8 cellular contexts compared by ENCODE assay signal in the genomic region with DNA sequence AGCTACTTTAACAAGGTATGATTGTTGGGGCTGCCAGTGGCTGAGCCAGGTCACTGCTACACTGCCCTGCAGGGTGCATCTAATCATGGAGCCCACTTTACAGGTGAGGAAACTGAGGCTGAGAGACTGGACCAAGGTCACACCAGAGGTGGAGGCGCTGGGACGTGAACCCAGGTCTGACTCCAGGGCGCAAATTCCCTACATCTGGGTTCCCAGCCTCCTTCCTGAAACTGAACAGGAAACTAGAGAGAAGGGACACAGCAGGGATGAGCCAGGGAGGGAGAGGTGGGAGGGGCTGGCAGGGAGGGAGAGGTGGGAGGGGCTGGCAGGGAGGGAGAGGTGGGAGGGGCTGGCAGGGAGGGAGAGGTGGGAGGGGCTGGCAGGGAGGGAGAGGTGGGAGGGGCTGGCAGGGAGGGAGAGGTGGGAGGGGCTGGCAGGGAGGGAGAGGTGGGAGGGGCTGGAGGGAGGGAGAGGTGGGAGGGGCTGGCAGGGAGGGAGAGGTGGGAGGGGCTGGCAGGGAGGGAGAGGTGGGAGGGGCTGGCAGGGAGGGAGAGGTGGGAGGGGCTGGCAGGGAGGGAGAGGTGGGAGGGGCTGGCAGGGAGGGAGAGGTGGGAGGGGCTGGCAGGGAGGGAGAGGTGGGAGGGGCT. TPM values are rescaled to one million over a fixed set of nuclear protein-coding genes. Genes with fewer than 3 reads are reported as not detected.
A peak's percentile ranks its signal among the peaks of the same experiment; 100 is the strongest.
DNase-seq lines count a peak whose midpoint lies in the region; ATAC-seq and TF ChIP-seq lines count a peak whose summit lies in the region.
"Not testable (repeated sequence)": the region's sequence is repeated elsewhere in the genome, so short reads cannot be mapped to it uniquely, and the experiment has no call there.

No MANE protein-coding gene starts in this region.

- CTCF ChIA-PET in activated CD8-positive, alpha-beta T cell treated with anti-CD3 and anti-CD28 coated beads, Interleukin-2, amount 10 ng/mL, durations not matched to agents 7 days and 5 days (lab: Charles Lee) = not testable (repeated sequence)

- H3K9me3 ChIP-seq in BLaER1; HUES48 (ENCODE audit: control insufficient read depth, insufficient read depth, low read length); heart left ventricle: not testable (repeated sequence)

- 13 to 40% (median 30%) methylated on average over 3 of the region's 3 CpGs for WGBS in heart left ventricle, 4 donors

- not testable (repeated sequence) for H3K36me3 Mint-ChIP-seq in activated CD8-positive, alpha-beta T cell treated with anti-CD3 and anti-CD28 coated beads, Interleukin-2, amount 10 ng/mL, durations not matched to agents 7 days and 5 days (ENCODE audit: low read depth); stimulated activated memory B cell treated with anti-CD40 and anti-IgM and Interleukin-4, amounts not matched to agents 10 μg/mL and 1 μg/mL and 100 μg/mL, for 72 hours

- TF ChIP-seq CTCF in coronary artery (IDR thresholded peaks at IDR 0.05); heart left ventricle (IDR thresholded peaks at IDR 0.05): not testable (repeated sequence)

- intact Hi-C loops in heart left ventricle (cut with DNase I) = not testable (repeated sequence)

- not testable (repeated sequence) for H3K27ac ChIP-seq in BLaER1
- H3K27ac ChIP-seq in HUES48 (ENCODE audit: low read depth, low read length) (peak overlapping the region; percentile 51), coronary artery (peak overlapping the region; percentile 98 to 99), heart left ventricle (peak overlapping the region; percentile 78 to 100 (median 98))

- H3K4me1 Mint-ChIP-seq in activated CD8-positive, alpha-beta T cell treated with anti-CD3 and anti-CD28 coated beads, Interleukin-2, amount 10 ng/mL, durations not matched to agents 7 days and 5 days (ENCODE audit: low read depth) = not testable (repeated sequence)
- H3K4me1 Mint-ChIP-seq in stimulated activated memory B cell treated with anti-CD40 and anti-IgM and Interleukin-4, amounts not matched to agents 10 μg/mL and 1 μg/mL and 100 μg/mL, for 72 hours = peaks cover 33% of the 10 kb centered on the region

- H3K4me1 ChIP-seq in BLaER1 (peaks cover 67% of the 10 kb centered on the region), heart left ventricle (peaks cover 6 to 70% (median 47%) of the 10 kb centered on the region in 12 donors)
- H3K4me1 ChIP-seq in HUES48 (ENCODE audit: control insufficient read depth, insufficient read depth, low read length) = not testable (repeated sequence)

- peak; percentile 19 for ATAC-seq in activated CD8-positive, alpha-beta T cell treated with anti-CD3 and anti-CD28 coated beads, Interleukin-2, amount 10 ng/mL, durations not matched to agents 7 days and 5 days
- ATAC-seq in heart left ventricle = peak in 2 of 4 donors; percentile 4 to 10
- ATAC-seq in stimulated activated memory B cell treated with anti-CD40 and anti-IgM and Interleukin-4, amounts not matched to agents 10 μg/mL and 1 μg/mL and 100 μg/mL, for 72 hours = peak; percentile 8

- H3K27ac Mint-ChIP-seq in activated CD8-positive, alpha-beta T cell treated with anti-CD3 and anti-CD28 coated beads, Interleukin-2, amount 10 ng/mL, durations not matched to agents 7 days and 5 days = not testable (repeated sequence)
- H3K27ac Mint-ChIP-seq in stimulated activated memory B cell treated with anti-CD40 and anti-IgM and Interleukin-4, amounts not matched to agents 10 μg/mL and 1 μg/mL and 100 μg/mL, for 72 hours = peak overlapping the region; percentile 85

- POLR2A ChIA-PET in activated CD8-positive, alpha-beta T cell treated with anti-CD3 and anti-CD28 coated beads, Interleukin-2, amount 10 ng/mL, durations not matched to agents 7 days and 5 days (lab: Charles Lee) = not testable (repeated sequence)

- H3K27me3 Mint-ChIP-seq in activated CD8-positive, alpha-beta T cell treated with anti-CD3 and anti-CD28 coated beads, Interleukin-2, amount 10 ng/mL, durations not matched to agents 7 days and 5 days (ENCODE audit: low read depth); stimulated activated memory B cell treated with anti-CD40 and anti-IgM and Interleukin-4, amounts not matched to agents 10 μg/mL and 1 μg/mL and 100 μg/mL, for 72 hours: not testable (repeated sequence)

- H3K36me3 ChIP-seq in BLaER1; HUES48 (ENCODE audit: control insufficient read depth, insufficient read depth, low read length); heart left ventricle: not testable (repeated sequence)

- peak overlapping the region; percentile 90; the same call in 1 of the 2 replicates for H3K4me2 ChIP-seq in BLaER1

- not testable (repeated sequence) for H3K9me3 Mint-ChIP-seq in activated CD8-positive, alpha-beta T cell treated with anti-CD3 and anti-CD28 coated beads, Interleukin-2, amount 10 ng/mL, durations not matched to agents 7 days and 5 days (ENCODE audit: insufficient read depth); stimulated activated memory B cell treated with anti-CD40 and anti-IgM and Interleukin-4, amounts not matched to agents 10 μg/mL and 1 μg/mL and 100 μg/mL, for 72 hours

- not testable (repeated sequence) for H3K4me3 Mint-ChIP-seq in activated CD8-positive, alpha-beta T cell treated with anti-CD3 and anti-CD28 coated beads, Interleukin-2, amount 10 ng/mL, durations not matched to agents 7 days and 5 days; stimulated activated memory B cell treated with anti-CD40 and anti-IgM and Interleukin-4, amounts not matched to agents 10 μg/mL and 1 μg/mL and 100 μg/mL, for 72 hours

- not testable (repeated sequence) for H3K27me3 ChIP-seq in BLaER1; HUES48 (ENCODE audit: control insufficient read depth, insufficient read depth, low read length); heart left ventricle

- DNase-seq in NCI-H82 (lab: John Stamatoyannopoulos, UW) (peak; percentile 67), heart left ventricle (peak in 2 of 5 donors; percentile 52 to 70), myocyte (ENCODE audit: low read depth) (peak; percentile 39)
- not testable (repeated sequence) for DNase-seq in activated CD8-positive, alpha-beta T cell treated with anti-CD3 and anti-CD28 coated beads, Interleukin-2, amount 10 ng/mL, durations not matched to agents 7 days and 5 days; coronary artery (ENCODE audit: low spot score)

- not testable (repeated sequence) for H3K4me3 ChIP-seq in BLaER1; HUES48 (ENCODE audit: low read depth, low read length); heart left ventricle
- H3K4me3 ChIP-seq in coronary artery = peak overlapping the region; percentile 68

- peaks cover 55% of the 10 kb centered on the region for H4K20me1 ChIP-seq in BLaER1

- not testable (repeated sequence) for TF ChIP-seq POLR2A in heart left ventricle (IDR thresholded peaks at IDR 0.05)

- not testable (repeated sequence) for H3K9ac ChIP-seq in BLaER1; HUES48 (ENCODE audit: low read depth, low read length)

RNA-seq across cellular contexts. Expression of a gene that starts 7.9 kb away (rescaled TPM):
- 10 to 100 TPM; 66.0 to 76.6 TPM for total RNA-seq in activated CD8-positive, alpha-beta T cell treated with anti-CD3 and anti-CD28 coated beads, Interleukin-2, amount 10 ng/mL, durations not matched to agents 7 days and 5 days
- total RNA-seq in heart left ventricle = 100 to 1,000 TPM in 6 of 9 donors, 10 to 100 TPM in 3; 64.9 to 441 (median 110) TPM
- 100 to 1,000 TPM in 1 of 2 donors, 10 to 100 TPM in 1; 90.6 to 105 TPM for polyA plus RNA-seq in heart left ventricle
- total RNA-seq in myocyte = 180 and 198 TPM in 2 replicates
- polyA plus RNA-seq in myocyte (2012) = 142 TPM

RNA-seq across cellular contexts. Expression of a gene that starts 20.7 kb away (rescaled TPM):
- under 1 TPM; 0.26 to 0.31 TPM for total RNA-seq in activated CD8-positive, alpha-beta T cell treated with anti-CD3 and anti-CD28 coated beads, Interleukin-2, amount 10 ng/mL, durations not matched to agents 7 days and 5 days
- 1 to 10 TPM in 4 of 9 donors, under 1 TPM in 5; 0.36 to 5.0 (median 0.75) TPM for total RNA-seq in heart left ventricle
- polyA plus RNA-seq in heart left ventricle = 1 to 10 TPM in 1 of 2 donors, under 1 TPM in 1; 0.28 to 3.3 TPM
- 0.91 and 1.9 TPM in 2 replicates for total RNA-seq in myocyte
- 1.6 TPM for polyA plus RNA-seq in myocyte (2012)

RNA-seq across cellular contexts. Expression of a gene that starts 27.8 kb away (rescaled TPM):
- 10 to 100 TPM; 56.8 to 59.5 TPM for total RNA-seq in activated CD8-positive, alpha-beta T cell treated with anti-CD3 and anti-CD28 coated beads, Interleukin-2, amount 10 ng/mL, durations not matched to agents 7 days and 5 days
- total RNA-seq in heart left ventricle = 10 to 100 TPM; 20.2 to 40.2 (median 27.0) TPM
- polyA plus RNA-seq in heart left ventricle = 10 to 100 TPM; 12.2 to 39.5 TPM
- 95.8 and 120 TPM in 2 replicates for total RNA-seq in myocyte
- 120 TPM for polyA plus RNA-seq in myocyte (2012)
